1 cellular context compared by ENCODE assay signal in the genomic region with DNA sequence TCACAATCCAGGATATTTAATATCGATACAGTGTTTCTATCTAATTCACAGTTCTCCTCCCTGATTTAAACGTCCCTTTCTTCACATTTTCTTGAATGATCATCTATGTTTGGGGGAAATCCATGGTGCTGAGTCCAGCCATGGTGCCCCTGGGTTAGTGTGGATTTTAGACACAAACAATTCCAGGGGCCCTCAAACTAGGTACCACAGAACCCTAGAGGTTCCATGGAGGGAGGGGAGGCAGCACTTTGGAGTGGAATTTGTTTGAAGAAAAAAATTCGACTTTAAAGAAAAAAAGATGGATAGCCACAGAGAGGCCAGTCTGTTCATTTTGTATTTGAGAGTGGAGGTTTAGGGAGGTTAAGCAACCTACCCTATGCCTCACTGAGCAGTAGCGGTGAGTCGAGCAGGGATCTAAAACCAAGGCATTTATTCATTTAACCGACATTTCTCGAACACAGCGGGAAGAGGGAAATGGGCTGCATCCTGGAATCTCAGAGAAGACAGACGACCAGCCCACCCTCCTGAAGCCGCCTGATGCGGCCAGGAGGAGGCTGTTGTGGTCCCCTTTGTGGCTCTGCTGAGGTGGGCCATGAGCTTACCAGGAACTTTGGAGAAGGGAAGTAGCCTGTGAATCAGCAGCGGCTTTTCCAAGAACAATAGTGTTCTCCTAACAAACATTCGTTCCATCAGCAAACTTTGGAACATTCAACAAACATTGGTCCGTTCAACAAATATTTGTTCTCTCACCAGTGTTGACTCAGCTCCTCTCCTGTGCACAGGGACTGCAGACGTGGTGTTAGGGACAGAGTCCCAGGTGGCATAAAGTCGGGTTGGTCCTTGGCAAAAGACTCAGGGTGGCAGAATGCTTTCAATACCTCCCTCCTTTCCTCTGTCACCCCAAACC.
TF ChIP-seq lines count a peak whose summit lies in the region.

No MANE protein-coding gene starts in this region.

TF ChIP-seq in HepG2, 621 proteins besides CTCF, POLR2A, EP300 and RAD21 (continued from another document and continues in another):
- TF ChIP-seq ZBTB44 (CRISPR knock-in tag; IDR thresholded peaks at IDR 0.05) (no peak), SPEN (CRISPR knock-in tag; IDR thresholded peaks at IDR 0.05; ENCODE audit: low read depth) (no peak), ZBTB8A (CRISPR knock-in tag; IDR thresholded peaks at IDR 0.05; ENCODE audit: borderline replicate concordance, low read depth) (no peak), ARID2 (CRISPR knock-in tag; IDR thresholded peaks at IDR 0.05; ENCODE audit: borderline replicate concordance) (no peak), ZSCAN9 (CRISPR knock-in tag; IDR thresholded peaks at IDR 0.05; ENCODE audit: borderline replicate concordance) (peak; percentile 63; the same call in 1 of the 2 replicates), XBP1 (CRISPR knock-in tag; IDR thresholded peaks at IDR 0.05) (peak; percentile 63; the same call in 1 of the 2 replicates), KAT2B (IDR thresholded peaks at IDR 0.05; ENCODE audit: borderline replicate concordance, low read depth, low read length) (no peak), ZFYVE20 (CRISPR knock-in tag; IDR thresholded peaks at IDR 0.05; ENCODE audit: borderline replicate concordance, low read depth) (no peak), ZNF776 (CRISPR knock-in tag; IDR thresholded peaks at IDR 0.05) (no peak), ADNP (CRISPR knock-in tag; IDR thresholded peaks at IDR 0.05) (no peak), JDP2 (CRISPR knock-in tag; IDR thresholded peaks at IDR 0.05; ENCODE audit: borderline replicate concordance) (no peak), ZNF317 (CRISPR knock-in tag; IDR thresholded peaks at IDR 0.05) (no peak), ZNF414 (CRISPR knock-in tag; IDR thresholded peaks at IDR 0.05) (no peak), RNF219 (CRISPR knock-in tag; IDR thresholded peaks at IDR 0.05) (0 out of 2 replicates have a peak, but pooled peaks have one; percentile 10), ZNF782 (CRISPR knock-in tag; IDR thresholded peaks at IDR 0.05; ENCODE audit: borderline replicate concordance) (no peak), ZNF33B (CRISPR knock-in tag; IDR thresholded peaks at IDR 0.05) (no peak), BCL6 (CRISPR knock-in tag; IDR thresholded peaks at IDR 0.05) (peak; percentile 100), AFF4 (CRISPR knock-in tag; IDR thresholded peaks at IDR 0.05) (no peak), ZBTB21 (CRISPR knock-in tag; IDR thresholded peaks at IDR 0.05) (no peak), ZMYM4 (CRISPR knock-in tag; IDR thresholded peaks at IDR 0.05) (no peak), ZNF121 (CRISPR knock-in tag; IDR thresholded peaks at IDR 0.05) (peak; percentile 74), ZBTB7B (CRISPR knock-in tag; IDR thresholded peaks at IDR 0.05) (0 out of 2 replicates have a peak, but pooled peaks have one; percentile 80), KAT8 (CRISPR knock-in tag; IDR thresholded peaks at IDR 0.05) (peak; percentile 74), ELF1 (CRISPR knock-in tag; IDR thresholded peaks at IDR 0.05) (no peak), ZBTB33 (CRISPR knock-in tag; IDR thresholded peaks at IDR 0.05) (no peak), KDM5A (IDR thresholded peaks at IDR 0.05; ENCODE audit: borderline replicate concordance, low read length) (no peak)
- TF ChIP-seq, protein P1, sequence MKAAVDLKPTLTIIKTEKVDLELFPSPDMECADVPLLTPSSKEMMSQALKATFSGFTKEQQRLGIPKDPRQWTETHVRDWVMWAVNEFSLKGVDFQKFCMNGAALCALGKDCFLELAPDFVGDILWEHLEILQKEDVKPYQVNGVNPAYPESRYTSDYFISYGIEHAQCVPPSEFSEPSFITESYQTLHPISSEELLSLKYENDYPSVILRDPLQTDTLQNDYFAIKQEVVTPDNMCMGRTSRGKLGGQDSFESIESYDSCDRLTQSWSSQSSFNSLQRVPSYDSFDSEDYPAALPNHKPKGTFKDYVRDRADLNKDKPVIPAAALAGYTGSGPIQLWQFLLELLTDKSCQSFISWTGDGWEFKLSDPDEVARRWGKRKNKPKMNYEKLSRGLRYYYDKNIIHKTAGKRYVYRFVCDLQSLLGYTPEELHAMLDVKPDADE (CRISPR knock-in tag; IDR thresholded peaks at IDR 0.05): no peak
- TF ChIP-seq, protein P2, sequence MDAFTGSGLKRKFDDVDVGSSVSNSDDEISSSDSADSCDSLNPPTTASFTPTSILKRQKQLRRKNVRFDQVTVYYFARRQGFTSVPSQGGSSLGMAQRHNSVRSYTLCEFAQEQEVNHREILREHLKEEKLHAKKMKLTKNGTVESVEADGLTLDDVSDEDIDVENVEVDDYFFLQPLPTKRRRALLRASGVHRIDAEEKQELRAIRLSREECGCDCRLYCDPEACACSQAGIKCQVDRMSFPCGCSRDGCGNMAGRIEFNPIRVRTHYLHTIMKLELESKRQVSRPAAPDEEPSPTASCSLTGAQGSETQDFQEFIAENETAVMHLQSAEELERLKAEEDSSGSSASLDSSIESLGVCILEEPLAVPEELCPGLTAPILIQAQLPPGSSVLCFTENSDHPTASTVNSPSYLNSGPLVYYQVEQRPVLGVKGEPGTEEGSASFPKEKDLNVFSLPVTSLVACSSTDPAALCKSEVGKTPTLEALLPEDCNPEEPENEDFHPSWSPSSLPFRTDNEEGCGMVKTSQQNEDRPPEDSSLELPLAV (CRISPR knock-in tag; conservative IDR thresholded peaks at IDR 0.05; ENCODE audit: low read depth): no peak
- TF ChIP-seq, protein P3, sequence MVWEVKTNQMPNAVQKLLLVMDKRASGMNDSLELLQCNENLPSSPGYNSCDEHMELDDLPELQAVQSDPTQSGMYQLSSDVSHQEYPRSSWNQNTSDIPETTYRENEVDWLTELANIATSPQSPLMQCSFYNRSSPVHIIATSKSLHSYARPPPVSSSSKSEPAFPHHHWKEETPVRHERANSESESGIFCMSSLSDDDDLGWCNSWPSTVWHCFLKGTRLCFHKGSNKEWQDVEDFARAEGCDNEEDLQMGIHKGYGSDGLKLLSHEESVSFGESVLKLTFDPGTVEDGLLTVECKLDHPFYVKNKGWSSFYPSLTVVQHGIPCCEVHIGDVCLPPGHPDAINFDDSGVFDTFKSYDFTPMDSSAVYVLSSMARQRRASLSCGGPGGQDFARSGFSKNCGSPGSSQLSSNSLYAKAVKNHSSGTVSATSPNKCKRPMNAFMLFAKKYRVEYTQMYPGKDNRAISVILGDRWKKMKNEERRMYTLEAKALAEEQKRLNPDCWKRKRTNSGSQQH (CRISPR knock-in tag; IDR thresholded peaks at IDR 0.05; ENCODE audit: low read depth): no peak
- TF ChIP-seq, protein P4, sequence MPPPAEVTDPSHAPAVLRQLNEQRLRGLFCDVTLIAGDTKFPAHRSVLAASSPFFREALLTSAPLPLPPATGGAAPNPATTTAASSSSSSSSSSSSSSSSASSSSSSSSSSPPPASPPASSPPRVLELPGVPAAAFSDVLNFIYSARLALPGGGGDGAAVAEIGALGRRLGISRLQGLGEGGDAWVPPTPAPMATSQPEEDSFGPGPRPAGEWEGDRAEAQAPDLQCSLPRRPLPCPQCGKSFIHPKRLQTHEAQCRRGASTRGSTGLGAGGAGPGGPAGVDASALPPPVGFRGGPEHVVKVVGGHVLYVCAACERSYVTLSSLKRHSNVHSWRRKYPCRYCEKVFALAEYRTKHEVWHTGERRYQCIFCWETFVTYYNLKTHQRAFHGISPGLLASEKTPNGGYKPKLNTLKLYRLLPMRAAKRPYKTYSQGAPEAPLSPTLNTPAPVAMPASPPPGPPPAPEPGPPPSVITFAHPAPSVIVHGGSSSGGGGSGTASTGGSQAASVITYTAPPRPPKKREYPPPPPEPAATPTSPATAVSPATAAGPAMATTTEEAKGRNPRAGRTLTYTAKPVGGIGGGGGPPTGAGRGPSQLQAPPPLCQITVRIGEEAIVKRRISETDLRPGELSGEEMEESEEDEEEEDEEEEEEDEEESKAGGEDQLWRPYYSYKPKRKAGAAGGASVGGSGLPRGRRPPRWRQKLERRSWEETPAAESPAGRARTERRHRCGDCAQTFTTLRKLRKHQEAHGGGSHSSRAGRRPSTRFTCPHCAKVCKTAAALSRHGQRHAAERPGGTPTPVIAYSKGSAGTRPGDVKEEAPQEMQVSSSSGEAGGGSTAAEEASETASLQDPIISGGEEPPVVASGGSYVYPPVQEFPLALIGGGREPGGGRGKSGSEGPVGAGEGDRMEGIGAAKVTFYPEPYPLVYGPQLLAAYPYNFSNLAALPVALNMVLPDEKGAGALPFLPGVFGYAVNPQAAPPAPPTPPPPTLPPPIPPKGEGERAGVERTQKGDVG (CRISPR knock-in tag; IDR thresholded peaks at IDR 0.05; ENCODE audit: borderline replicate concordance): no peak
- TF ChIP-seq, protein P5, sequence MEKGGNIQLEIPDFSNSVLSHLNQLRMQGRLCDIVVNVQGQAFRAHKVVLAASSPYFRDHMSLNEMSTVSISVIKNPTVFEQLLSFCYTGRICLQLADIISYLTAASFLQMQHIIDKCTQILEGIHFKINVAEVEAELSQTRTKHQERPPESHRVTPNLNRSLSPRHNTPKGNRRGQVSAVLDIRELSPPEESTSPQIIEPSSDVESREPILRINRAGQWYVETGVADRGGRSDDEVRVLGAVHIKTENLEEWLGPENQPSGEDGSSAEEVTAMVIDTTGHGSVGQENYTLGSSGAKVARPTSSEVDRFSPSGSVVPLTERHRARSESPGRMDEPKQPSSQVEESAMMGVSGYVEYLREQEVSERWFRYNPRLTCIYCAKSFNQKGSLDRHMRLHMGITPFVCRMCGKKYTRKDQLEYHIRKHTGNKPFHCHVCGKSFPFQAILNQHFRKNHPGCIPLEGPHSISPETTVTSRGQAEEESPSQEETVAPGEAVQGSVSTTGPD (CRISPR knock-in tag; IDR thresholded peaks at IDR 0.05): no peak; the same call in 1 of the 2 replicates
